ENCODE assay signal across 8 cellular contexts in genomic region chr14:100662850-100663527, GRCh38.
A peak's percentile ranks its signal among the peaks of the same experiment; 100 is the strongest.
DNase-seq lines count a peak whose midpoint lies in the region; ATAC-seq and TF ChIP-seq lines count a peak whose summit lies in the region.

No MANE protein-coding gene starts in this region.

- H3F3A ChIP-seq in SU-DHL-6 (ENCODE audit: insufficient read depth): no peaks in the 10 kb centered on the region

- peaks cover 20 to 39% of the 10 kb centered on the region in 2 donors for H3K4me1 ChIP-seq in adrenal gland (replicated peaks in 1 of 2)
- peaks cover 0 to 6% of the 10 kb centered on the region in 2 donors for H3K4me1 ChIP-seq in right atrium auricular region
- H3K4me1 ChIP-seq in sigmoid colon: peaks cover 0 to 21% (median 17%) of the 10 kb centered on the region in 4 donors

- no peak overlapping the region for H2AFZ ChIP-seq in SU-DHL-6 (ENCODE audit: low read depth, low read length, severe bottlenecking)

- no peak overlapping the region for H3K4me3 ChIP-seq in SU-DHL-6 (ENCODE audit: insufficient read depth, low read length, poor library complexity, severe bottlenecking)
- peak overlapping the region in 1 of 4 donors; percentile 32 for H3K4me3 ChIP-seq in adrenal gland
- H3K4me3 ChIP-seq in right atrium auricular region: no peak overlapping the region
- no peak overlapping the region for H3K4me3 ChIP-seq in sigmoid colon

- no peaks in the 10 kb centered on the region for H3K36me3 ChIP-seq in SU-DHL-6 (ENCODE audit: low read length)
- no peaks in the 10 kb centered on the region for H3K36me3 ChIP-seq in adrenal gland (replicated peaks in 1 of 2)
- H3K36me3 ChIP-seq in right atrium auricular region: no peaks in the 10 kb centered on the region
- H3K36me3 ChIP-seq in sigmoid colon: no peaks in the 10 kb centered on the region

- H3K9ac ChIP-seq in SU-DHL-6 (ENCODE audit: low read length): no peak overlapping the region

- peak; percentile 39 for DNase-seq in DMS153 (lab: John Stamatoyannopoulos, UW)
- peak in 42 of 76 experiments; percentile 3 to 57 (median 24) for DNase-seq in HUDEP-2 (lab: John Stamatoyannopoulos, UW; ENCODE audit: unreplicated experiment in 76 of 76)
- DNase-seq in adrenal gland: peak; percentile 71 to 93 (median 80)
- peak; percentile 75 for DNase-seq in right atrium auricular region (ENCODE audit: low spot score)
- DNase-seq in sigmoid colon: peak; percentile 77

- no peak for TF ChIP-seq EP300 in sigmoid colon (IDR thresholded peaks at IDR 0.05)

- H3K27ac ChIP-seq in SU-DHL-6 (ENCODE audit: low read depth, low read length) (no peak overlapping the region), adrenal gland (peak overlapping the region in 2 of 5 donors; percentile 95 to 97), right atrium auricular region (no peak overlapping the region), sigmoid colon (no peak overlapping the region)

- intact Hi-C loops in adrenal gland (cut with DNase I): loop anchor here in 1 of 2 donors (5.0 kb wide), 1 partner anchor 164 kb away; the partner anchor contains the start of gene MEG3
- intact Hi-C loops in sigmoid colon (cut with DNase I): loop anchor here (5.0 to 10.0 kb wide), 4 partner anchors 116 to 892 kb away; partner anchors contain the start of gene WDR25

- H3K9me3 ChIP-seq in SU-DHL-6 (ENCODE audit: insufficient read depth, low read length): no peaks in the 10 kb centered on the region
- no peaks in the 10 kb centered on the region for H3K9me3 ChIP-seq in adrenal gland (replicated peaks in 1 of 3)
- H3K9me3 ChIP-seq in right atrium auricular region: no peaks in the 10 kb centered on the region
- no peaks in the 10 kb centered on the region for H3K9me3 ChIP-seq in sigmoid colon

- no peak for TF ChIP-seq POLR2A in adrenal gland (IDR thresholded peaks at IDR 0.05)
- no peak for TF ChIP-seq POLR2A in sigmoid colon (IDR thresholded peaks at IDR 0.05)

- H3K79me2 ChIP-seq in SU-DHL-6 (ENCODE audit: insufficient read depth, low read length): no peaks in the 10 kb centered on the region

- H3K9me2 ChIP-seq in SU-DHL-6 (replicated peaks; ENCODE audit: insufficient read depth, low read length): no peaks in the 10 kb centered on the region

- no peaks in the 10 kb centered on the region for H4K20me1 ChIP-seq in SU-DHL-6 (ENCODE audit: low read depth, low read length)

- H3K27me3 ChIP-seq in SU-DHL-6 (ENCODE audit: low read length) (no peaks in the 10 kb centered on the region), adrenal gland (no peaks in the 10 kb centered on the region), right atrium auricular region (no peaks in the 10 kb centered on the region), sigmoid colon (peaks cover 0 to 31% (median 13%) of the 10 kb centered on the region in 3 donors)

- WGBS in adrenal gland, 4 donors: 27 to 29% (median 28%) methylated on average over 15 of the region's 15 CpGs
- WGBS in sigmoid colon, 2 donors: 12 to 27% methylated on average over 15 of the region's 15 CpGs

- ATAC-seq in GM18870 (IDR thresholded peaks at IDR 0.05; ENCODE audit: unreplicated experiment) (no peak), HG03039 (IDR thresholded peaks at IDR 0.05; ENCODE audit: unreplicated experiment) (no peak)

- no peak overlapping the region for H3K4me2 ChIP-seq in SU-DHL-6 (ENCODE audit: low read depth, low read length, poor library complexity, severe bottlenecking)

- TF ChIP-seq CTCF in SU-DHL-6 (IDR thresholded peaks at IDR 0.05; ENCODE audit: insufficient read depth, low read length, poor library complexity, severe bottlenecking) (peak; percentile 77), adrenal gland (IDR thresholded peaks at IDR 0.05) (peak; percentile 86 to 98 (median 94)), right atrium auricular region (IDR thresholded peaks at IDR 0.05) (peak; percentile 89 to 96), sigmoid colon (IDR thresholded peaks at IDR 0.05) (peak; percentile 62 to 90 (median 80))

Comparison
In these comparisons a context has a peak if more than half of its experiments do, and no peak if none do; other contexts are left out.
1. DNase-seq: peak in every context shown above with its lines; median percentile 80 in adrenal gland; 77 in sigmoid colon; 75 in right atrium auricular region; 39 in DMS153; 24 in HUDEP-2.